Comparison of ENCODE assay signal across 11 cellular contexts in the genomic region with DNA sequence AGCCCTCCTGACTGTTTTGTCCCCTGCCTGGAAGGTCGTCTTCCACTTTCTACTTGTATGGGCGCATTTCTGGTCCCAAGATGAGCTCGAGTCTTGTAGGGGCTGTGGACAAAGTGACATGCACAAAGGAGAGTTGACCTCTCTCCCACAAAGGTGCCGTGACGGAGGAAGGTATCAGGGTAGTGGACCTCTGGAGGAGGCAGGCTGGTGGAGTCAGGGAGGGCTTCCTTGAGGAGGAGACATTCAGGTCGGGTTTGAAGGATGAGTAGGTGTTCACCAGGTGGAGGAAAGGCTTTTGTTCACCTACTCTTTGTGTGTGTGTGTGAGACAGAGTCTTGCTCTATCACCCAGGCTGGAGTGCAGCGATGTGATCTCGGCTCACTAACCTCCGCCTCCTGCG. TPM values are rescaled to one million over a fixed set of nuclear protein-coding genes. Genes with fewer than 3 reads are reported as not detected.
DNase-seq lines count a peak whose midpoint lies in the region; ATAC-seq and TF ChIP-seq lines count a peak whose summit lies in the region.
"Had no signal": no experiment of that assay in that cellular context is flagged by ENCODE, and none has a peak within 500 bp of the region (broad histone marks: within the 10 kb centered on the region; RNA-seq: fewer than 3 reads in every experiment).

No MANE protein-coding gene starts in this region.

- no peak overlapping the region for H3K27ac Mint-ChIP-seq in activated T-helper 2 cell treated with anti-CD3 and anti-CD28 coated beads, Interferon-gamma antibody, Interleukin-2, Interleukin-4, amounts not matched to agents 10 μg/mL and 5 μg/mL and 100 μg/mL, durations not matched to agents 14 hours and 24 hours and 36 hours

- no peaks in the 10 kb centered on the region for H3K27me3 Mint-ChIP-seq in activated T-helper 2 cell treated with anti-CD3 and anti-CD28 coated beads, Interferon-gamma antibody, Interleukin-2, Interleukin-4, amounts not matched to agents 10 μg/mL and 5 μg/mL and 100 μg/mL, durations not matched to agents 14 hours and 24 hours and 36 hours (ENCODE audit: low read depth)

- peaks cover 38% of the 10 kb centered on the region for H3K36me3 Mint-ChIP-seq in activated T-helper 2 cell treated with anti-CD3 and anti-CD28 coated beads, Interferon-gamma antibody, Interleukin-2, Interleukin-4, amounts not matched to agents 10 μg/mL and 5 μg/mL and 100 μg/mL, durations not matched to agents 14 hours and 24 hours and 36 hours (ENCODE audit: low read depth)

- no peak for DNase-seq in AG04449 (ENCODE audit: low read depth, low spot score)
- no peak for DNase-seq in activated T-helper 2 cell treated with anti-CD3 and anti-CD28 coated beads, Interferon-gamma antibody, Interleukin-2, Interleukin-4, amounts not matched to agents 10 μg/mL and 5 μg/mL and 100 μg/mL, durations not matched to agents 14 hours and 24 hours and 36 hours (ENCODE audit: low spot score)
- no peak for DNase-seq in EL
- DNase-seq in germinal center (ENCODE audit: low spot score), result no peak
- DNase-seq in activated CD4-positive, CD25-positive, alpha-beta regulatory T cell treated with anti-CD3 and anti-CD28 coated beads, Interleukin-2, amount 50 U/mL, for 72 hours, result no peak
- DNase-seq: MV-4-11, NCI-H446 treated with DMSO at 0.1 percent for 48 hours had no signal

- H3K27ac ChIP-seq in DOHH2 (ENCODE audit: low read depth, low read length) (no peak overlapping the region), mesodermal cell (ENCODE audit: low read depth, low read length, severe bottlenecking) (no peak overlapping the region)

- no peaks in the 10 kb centered on the region for H3K9me2 ChIP-seq in DOHH2 (replicated peaks; ENCODE audit: control insufficient read depth, low read length)

- WGBS in mesodermal cell (ENCODE audit: insufficient coverage in 2 of 2), 2 experiments, result 98% methylated on average over 6 to 9 of the region's 10 CpGs

- peak overlapping the region; percentile 82 for H3K4me3 Mint-ChIP-seq in activated T-helper 2 cell treated with anti-CD3 and anti-CD28 coated beads, Interferon-gamma antibody, Interleukin-2, Interleukin-4, amounts not matched to agents 10 μg/mL and 5 μg/mL and 100 μg/mL, durations not matched to agents 14 hours and 24 hours and 36 hours (ENCODE audit: low read depth)

- TF ChIP-seq CTCF in AG04449 (IDR thresholded peaks at IDR 0.05; ENCODE audit: insufficient read depth, low read length, missing control alignments), result no peak
- no peak for TF ChIP-seq CTCF in DOHH2 (IDR thresholded peaks at IDR 0.05; ENCODE audit: low read depth, low read length, poor library complexity, severe bottlenecking)

- H3K4me1 ChIP-seq in DOHH2 (ENCODE audit: control insufficient read depth, low read length) (peaks cover 19% of the 10 kb centered on the region), mesodermal cell (ENCODE audit: control insufficient read depth, insufficient read depth, low read length, poor library complexity, severe bottlenecking) (peaks cover 7% of the 10 kb centered on the region)

- peaks cover 13% of the 10 kb centered on the region for H3K79me2 ChIP-seq in DOHH2 (ENCODE audit: control insufficient read depth, low read length)

- no peaks in the 10 kb centered on the region for H3F3A ChIP-seq in DOHH2 (ENCODE audit: control insufficient read depth, insufficient read depth)

- no peaks in the 10 kb centered on the region for H3K27me3 ChIP-seq in DOHH2 (ENCODE audit: control insufficient read depth, low read length)
- H3K27me3 ChIP-seq: adrenal gland had no signal

- H4K20me1 ChIP-seq in DOHH2 (ENCODE audit: control insufficient read depth, insufficient read depth, low read depth, low read length), result peaks cover 11% of the 10 kb centered on the region

- H3K36me3 ChIP-seq in DOHH2 (ENCODE audit: control insufficient read depth, low read length), result peaks cover 57% of the 10 kb centered on the region
- H3K36me3 ChIP-seq in mesodermal cell (ENCODE audit: control insufficient read depth, insufficient read depth, low read length), result peaks cover 60% of the 10 kb centered on the region

- 0 out of 2 replicates have a peak overlapping the region, but pooled peaks have one; percentile 88 for H3K4me2 ChIP-seq in DOHH2 (ENCODE audit: low read length)

- intact Hi-C loops in activated T-helper 2 cell treated with anti-CD3 and anti-CD28 coated beads, Interferon-gamma antibody, Interleukin-2, Interleukin-4, amounts not matched to agents 10 μg/mL and 5 μg/mL and 100 μg/mL, durations not matched to agents 14 hours and 24 hours and 36 hours (cut with micrococcal nuclease), result no loop called here

- H3K9me3 ChIP-seq in DOHH2 (ENCODE audit: control insufficient read depth, insufficient read depth, low read length) (no peaks in the 10 kb centered on the region), mesodermal cell (ENCODE audit: control insufficient read depth, low read length) (no peaks in the 10 kb centered on the region)
- H3K9me3 ChIP-seq: adrenal gland had no signal

- no peak for ATAC-seq in GM21367 (IDR thresholded peaks at IDR 0.05; ENCODE audit: unreplicated experiment)

- POLR2A ChIA-PET in AG04449 (lab: Yijun Ruan, JAX), result no interaction called here

- H3K9me3 Mint-ChIP-seq in activated T-helper 2 cell treated with anti-CD3 and anti-CD28 coated beads, Interferon-gamma antibody, Interleukin-2, Interleukin-4, amounts not matched to agents 10 μg/mL and 5 μg/mL and 100 μg/mL, durations not matched to agents 14 hours and 24 hours and 36 hours, result no peaks in the 10 kb centered on the region

- H3K4me3 ChIP-seq in AG04449 (ENCODE audit: low read depth, low read length) (peak overlapping the region; percentile 84), DOHH2 (ENCODE audit: low read length) (no peak overlapping the region), mesodermal cell (ENCODE audit: extremely low read depth, insufficient read depth, low read length, poor library complexity, severe bottlenecking) (peak overlapping the region; percentile 82)

- peaks cover 6% of the 10 kb centered on the region for H3K4me1 Mint-ChIP-seq in activated T-helper 2 cell treated with anti-CD3 and anti-CD28 coated beads, Interferon-gamma antibody, Interleukin-2, Interleukin-4, amounts not matched to agents 10 μg/mL and 5 μg/mL and 100 μg/mL, durations not matched to agents 14 hours and 24 hours and 36 hours (ENCODE audit: low read depth)

- CTCF ChIA-PET in AG04449 (lab: Yijun Ruan, JAX), result interaction anchor here (0.7 to 1.9 kb wide), 7 partner anchors 9 to 118 kb away, joined by 3 to 17 read pairs (median 6); a partner anchor contains a TSS

RNA-seq across cellular contexts. Expression of a gene that starts 1.7 kb away (rescaled TPM):
- total RNA-seq in activated T-helper 2 cell treated with anti-CD3 and anti-CD28 coated beads, Interferon-gamma antibody, Interleukin-2, Interleukin-4, amounts not matched to agents 10 μg/mL and 5 μg/mL and 100 μg/mL, durations not matched to agents 14 hours and 24 hours and 36 hours, result 37.7 and 38.6 TPM in 2 replicates
- 105 TPM for polyA plus RNA-seq in mesodermal cell (2013, experiment 1 of 2)
- 98.2 TPM for polyA plus RNA-seq in mesodermal cell (2013, experiment 2 of 2)

RNA-seq across cellular contexts. Expression of a gene that starts 15.5 kb away (rescaled TPM):
- total RNA-seq in activated T-helper 2 cell treated with anti-CD3 and anti-CD28 coated beads, Interferon-gamma antibody, Interleukin-2, Interleukin-4, amounts not matched to agents 10 μg/mL and 5 μg/mL and 100 μg/mL, durations not matched to agents 14 hours and 24 hours and 36 hours, result 2.0 and 2.1 TPM in 2 replicates
- polyA plus RNA-seq in mesodermal cell (2013, experiment 1 of 2), result 0.70 TPM
- polyA plus RNA-seq in mesodermal cell (2013, experiment 2 of 2), result 0.35 TPM

RNA-seq across cellular contexts. Expression of a gene that starts 25.1 kb away (rescaled TPM):
- 77.6 and 77.8 TPM in 2 replicates for total RNA-seq in activated T-helper 2 cell treated with anti-CD3 and anti-CD28 coated beads, Interferon-gamma antibody, Interleukin-2, Interleukin-4, amounts not matched to agents 10 μg/mL and 5 μg/mL and 100 μg/mL, durations not matched to agents 14 hours and 24 hours and 36 hours
- polyA plus RNA-seq in mesodermal cell (2013, experiment 1 of 2), result 15.2 TPM
- 12.7 TPM for polyA plus RNA-seq in mesodermal cell (2013, experiment 2 of 2)

RNA-seq across cellular contexts. Expression of a gene that starts 40.8 kb away (rescaled TPM):
- 3.1 and 5.1 TPM in 2 replicates for total RNA-seq in activated T-helper 2 cell treated with anti-CD3 and anti-CD28 coated beads, Interferon-gamma antibody, Interleukin-2, Interleukin-4, amounts not matched to agents 10 μg/mL and 5 μg/mL and 100 μg/mL, durations not matched to agents 14 hours and 24 hours and 36 hours
- polyA plus RNA-seq in mesodermal cell (2013, experiment 1 of 2), result 5.9 TPM
- 5.2 TPM for polyA plus RNA-seq in mesodermal cell (2013, experiment 2 of 2)
